In genomic region chr15:61640751-61641150, GRCh38 we compare ENCODE assay signal across 24 cellular contexts.
"Had no signal": no experiment of that assay in that cellular context is flagged by ENCODE, and none has a peak within 500 bp of the region (broad histone marks: within the 10 kb centered on the region; RNA-seq: fewer than 3 reads in every experiment).

No MANE protein-coding gene starts in this region.

- H3K4me3 Mint-ChIP-seq: dendritic cell treated with granulocyte-macrophage colony-stimulating factor and Interleukin-4, amounts not matched to agents 40 ng/mL and 50 ng/mL, for 4 days; effector memory CD8-positive, alpha-beta T cell; nephron; stimulated activated memory B cell treated with anti-CD40 and anti-IgM and Interleukin-4, amounts not matched to agents 10 μg/mL and 1 μg/mL and 100 μg/mL, for 72 hours; stimulated activated naive CD8-positive, alpha-beta T cell treated with anti-CD3 and anti-CD28 coated beads, Interleukin-15, Interleukin-2, amounts not matched to agents 100 ng/mL and 50 ng/mL, for 24 hours had no signal

- H3K9me3 Mint-ChIP-seq: dendritic cell treated with granulocyte-macrophage colony-stimulating factor and Interleukin-4, amounts not matched to agents 40 ng/mL and 50 ng/mL, for 4 days; effector memory CD8-positive, alpha-beta T cell; nephron; stimulated activated memory B cell treated with anti-CD40 and anti-IgM and Interleukin-4, amounts not matched to agents 10 μg/mL and 1 μg/mL and 100 μg/mL, for 72 hours; stimulated activated naive CD8-positive, alpha-beta T cell treated with anti-CD3 and anti-CD28 coated beads, Interleukin-15, Interleukin-2, amounts not matched to agents 100 ng/mL and 50 ng/mL, for 24 hours had no signal

- H3K27ac ChIP-seq: epithelial cell of prostate, esophagus squamous epithelium, gastroesophageal sphincter, neutrophil, spleen, tibial nerve, upper lobe of right lung, vagina had no signal

- H3K27me3 Mint-ChIP-seq: stimulated activated memory B cell treated with anti-CD40 and anti-IgM and Interleukin-4, amounts not matched to agents 10 μg/mL and 1 μg/mL and 100 μg/mL, for 72 hours had no signal

- H3K9me3 ChIP-seq: esophagus squamous epithelium, gastroesophageal sphincter, neutrophil, spleen, tibial nerve, upper lobe of right lung, vagina had no signal

- H3K27ac Mint-ChIP-seq: dendritic cell treated with granulocyte-macrophage colony-stimulating factor and Interleukin-4, amounts not matched to agents 40 ng/mL and 50 ng/mL, for 4 days; effector memory CD8-positive, alpha-beta T cell; nephron; stimulated activated memory B cell treated with anti-CD40 and anti-IgM and Interleukin-4, amounts not matched to agents 10 μg/mL and 1 μg/mL and 100 μg/mL, for 72 hours; stimulated activated naive CD8-positive, alpha-beta T cell treated with anti-CD3 and anti-CD28 coated beads, Interleukin-15, Interleukin-2, amounts not matched to agents 100 ng/mL and 50 ng/mL, for 24 hours had no signal

- DNase-seq: effector memory CD8-positive, alpha-beta T cell; esophagus squamous epithelium; foreskin fibroblast; left colon; left ventricle myocardium superior; mesenchymal stem cell; midbrain; posterior cingulate gyrus; spleen; stimulated activated CD4-positive, alpha-beta T cell treated with anti-CD3 and anti-CD28 coated beads, Interleukin-15, amount 100 ng/mL, for 24 hours; stimulated activated CD4-positive, alpha-beta T cell treated with anti-CD3 and anti-CD28 coated beads, Interleukin-1b, Interleukin-23, amount 100 ng/mL, for 48 hours; stimulated activated CD4-positive, alpha-beta T cell treated with anti-CD3 and anti-CD28 coated beads, Interleukin-4, amount 100 ng/mL, for 24 hours; upper lobe of right lung had no signal

- H3K27me3 ChIP-seq: gastroesophageal sphincter, neutrophil, tibial nerve, upper lobe of right lung, vagina had no signal

- H3K4me1 ChIP-seq: esophagus squamous epithelium, gastroesophageal sphincter, spleen, tibial nerve, upper lobe of right lung, vagina had no signal

- H3K36me3 ChIP-seq: esophagus squamous epithelium, gastroesophageal sphincter, neutrophil, spleen, tibial nerve, upper lobe of right lung, vagina had no signal

- H3K36me3 Mint-ChIP-seq: stimulated activated memory B cell treated with anti-CD40 and anti-IgM and Interleukin-4, amounts not matched to agents 10 μg/mL and 1 μg/mL and 100 μg/mL, for 72 hours had no signal

- H3K4me1 Mint-ChIP-seq: stimulated activated memory B cell treated with anti-CD40 and anti-IgM and Interleukin-4, amounts not matched to agents 10 μg/mL and 1 μg/mL and 100 μg/mL, for 72 hours had no signal

- ATAC-seq: effector memory CD8-positive, alpha-beta T cell; gastroesophageal sphincter; left colon; left ventricle myocardium superior; sciatic nerve; stimulated activated memory B cell treated with anti-CD40 and anti-IgM and Interleukin-4, amounts not matched to agents 10 μg/mL and 1 μg/mL and 100 μg/mL, for 72 hours; upper lobe of right lung had no signal

- H3K4me3 ChIP-seq: esophagus squamous epithelium, gastroesophageal sphincter, lung, spleen, tibial nerve, upper lobe of right lung, vagina had no signal
